In genomic region chr7:139060838-139061237, GRCh38 we compare ENCODE assay signal across 19 cellular contexts. TPM values are rescaled to one million over a fixed set of nuclear protein-coding genes. Genes with fewer than 3 reads are reported as not detected.
A peak's percentile ranks its signal among the peaks of the same experiment; 100 is the strongest.
DNase-seq lines count a peak whose midpoint lies in the region; ATAC-seq and TF ChIP-seq lines count a peak whose summit lies in the region.
"Had no signal": no experiment of that assay in that cellular context is flagged by ENCODE, and none has a peak within 500 bp of the region (broad histone marks: within the 10 kb centered on the region; RNA-seq: fewer than 3 reads in every experiment).

No MANE protein-coding gene starts in this region.

- ATAC-seq in left ventricle myocardium superior (no peak), upper lobe of left lung (ENCODE audit: low FRiP score in 2 of 2) (no peak)
- ATAC-seq: Panc1, SK-N-SH treated with all-trans-retinoic acid at 6 μM for 48 hours had no signal

- no peaks in the 10 kb centered on the region for H3K9me2 ChIP-seq in OCI-LY7 (ENCODE audit: insufficient read depth, low read length)

- CTCF ChIA-PET in OCI-LY7 (lab: Charles Lee; ENCODE audit: unreplicated experiment) = interaction anchor here (1.0 kb wide), 1 partner anchor 31 kb away, joined by 3 read pairs; no protein-coding TSS in a partner anchor

- no peak for TF ChIP-seq CTCF in right atrium auricular region (IDR thresholded peaks at IDR 0.05)
- no peak for TF ChIP-seq CTCF in upper lobe of left lung (IDR thresholded peaks at IDR 0.05)
- no peak for TF ChIP-seq CTCF in OCI-LY7 (conservative IDR thresholded peaks at IDR 0.05; ENCODE audit: low read length)

- no peak overlapping the region for H3K4me3 Mint-ChIP-seq in activated T-helper 1 cell treated with anti-CD3 and anti-CD28 coated beads, Interleukin-12 subunit alpha, Interleukin-12 subunit beta, Interleukin-2, Interleukin-4 antibody, amounts not matched to agents 30 ng/mL and 10 ng/mL and 1 ng/mL, durations not matched to agents 14 hours and 24 hours and 36 hours
- H3K4me3 Mint-ChIP-seq in immature natural killer cell = no peak overlapping the region

- H3K4me1 ChIP-seq in right atrium auricular region (no peaks in the 10 kb centered on the region), upper lobe of left lung (peaks cover 0 to 15% (median 8%) of the 10 kb centered on the region in 4 donors), OCI-LY7 (ENCODE audit: insufficient read depth, low read length, poor library complexity, severe bottlenecking) (no peaks in the 10 kb centered on the region)

- H3K27me3 Mint-ChIP-seq in activated T-helper 1 cell treated with anti-CD3 and anti-CD28 coated beads, Interleukin-12 subunit alpha, Interleukin-12 subunit beta, Interleukin-2, Interleukin-4 antibody, amounts not matched to agents 30 ng/mL and 10 ng/mL and 1 ng/mL, durations not matched to agents 14 hours and 24 hours and 36 hours (ENCODE audit: insufficient read depth) = no peaks in the 10 kb centered on the region
- peaks cover 3 to 9% (median 4%) of the 10 kb centered on the region in 3 donors for H3K27me3 Mint-ChIP-seq in immature natural killer cell (ENCODE audit: low read depth in 3 of 3)

- H3K4me2 ChIP-seq in OCI-LY7 (ENCODE audit: low read length) = no peak overlapping the region

- H3K4me3 ChIP-seq in right atrium auricular region (no peak overlapping the region), upper lobe of left lung (no peak overlapping the region), OCI-LY7 (ENCODE audit: low read depth, low read length, poor library complexity, severe bottlenecking) (no peak overlapping the region)
- H3K4me3 ChIP-seq: BLaER1 treated with 17β-estradiol and CSF1 and Interleukin-3, amounts not matched to agents 10 nM and 100 nM had no signal

- BruUV-seq in OCI-LY7 (replicated peaks; lab: Mats Ljungman, UMichigan) = no TSS peak

- no peak overlapping the region for H2AFZ ChIP-seq in OCI-LY7 (ENCODE audit: low read length)

- H3K79me2 ChIP-seq in OCI-LY7 (ENCODE audit: insufficient read depth, low read depth, low read length) = no peaks in the 10 kb centered on the region

- intact Hi-C loops in left ventricle myocardium superior (cut with micrococcal nuclease) (no loop called here), OCI-LY7 (cut with micrococcal nuclease; ENCODE audit: unreplicated experiment) (no loop called here)
- intact Hi-C loops in activated T-helper 1 cell treated with anti-CD3 and anti-CD28 coated beads, Interleukin-12 subunit alpha, Interleukin-12 subunit beta, Interleukin-2, Interleukin-4 antibody, amounts not matched to agents 30 ng/mL and 10 ng/mL and 1 ng/mL, durations not matched to agents 14 hours and 24 hours and 36 hours (cut with micrococcal nuclease) = loop anchor here (1.0 to 2.0 kb wide), 4 partner anchors 8 to 44 kb away; no protein-coding TSS in a partner anchor

- no peaks in the 10 kb centered on the region for H3K27me3 ChIP-seq in right atrium auricular region
- H3K27me3 ChIP-seq in upper lobe of left lung = no peaks in the 10 kb centered on the region
- H3K27me3 ChIP-seq: BLaER1 treated with 17β-estradiol and CSF1 and Interleukin-3, amounts not matched to agents 10 nM and 100 nM had no signal

- POLR2A ChIA-PET in OCI-LY7 (lab: Charles Lee) = interaction anchor here (0.7 to 1.7 kb wide), 5 partner anchors 10 to 318 kb away, joined by 3 to 6 read pairs (median 4); no protein-coding TSS in a partner anchor

- H3K27ac ChIP-seq in right atrium auricular region (peak overlapping the region; percentile 62 to 71), upper lobe of left lung (peak overlapping the region in 2 of 4 donors; percentile 21 to 71), OCI-LY7 (ENCODE audit: low read depth, low read length, poor library complexity, severe bottlenecking) (no peak overlapping the region)

- H3K9me3 Mint-ChIP-seq in activated T-helper 1 cell treated with anti-CD3 and anti-CD28 coated beads, Interleukin-12 subunit alpha, Interleukin-12 subunit beta, Interleukin-2, Interleukin-4 antibody, amounts not matched to agents 30 ng/mL and 10 ng/mL and 1 ng/mL, durations not matched to agents 14 hours and 24 hours and 36 hours = no peaks in the 10 kb centered on the region
- H3K9me3 Mint-ChIP-seq in immature natural killer cell = no peaks in the 10 kb centered on the region

- TF ChIP-seq EP300 in upper lobe of left lung (IDR thresholded peaks at IDR 0.05) = no peak

- H4K20me1 ChIP-seq in OCI-LY7 (ENCODE audit: insufficient read depth, low read length) = no peaks in the 10 kb centered on the region

- H3K27ac Mint-ChIP-seq in activated T-helper 1 cell treated with anti-CD3 and anti-CD28 coated beads, Interleukin-12 subunit alpha, Interleukin-12 subunit beta, Interleukin-2, Interleukin-4 antibody, amounts not matched to agents 30 ng/mL and 10 ng/mL and 1 ng/mL, durations not matched to agents 14 hours and 24 hours and 36 hours = peak overlapping the region; percentile 74
- peak overlapping the region; percentile 52 to 88 (median 75) for H3K27ac Mint-ChIP-seq in immature natural killer cell

- TF ChIP-seq POLR2A in upper lobe of left lung (IDR thresholded peaks at IDR 0.05) = no peak

- H3K4me1 Mint-ChIP-seq in activated T-helper 1 cell treated with anti-CD3 and anti-CD28 coated beads, Interleukin-12 subunit alpha, Interleukin-12 subunit beta, Interleukin-2, Interleukin-4 antibody, amounts not matched to agents 30 ng/mL and 10 ng/mL and 1 ng/mL, durations not matched to agents 14 hours and 24 hours and 36 hours (ENCODE audit: low read depth) = peaks cover 64% of the 10 kb centered on the region
- peaks cover 27 to 63% of the 10 kb centered on the region in 2 donors for H3K4me1 Mint-ChIP-seq in immature natural killer cell

- WGBS in upper lobe of left lung, 2 donors = 78 to 79% methylated on average over 4 of the region's 4 CpGs

- peaks cover 64% of the 10 kb centered on the region for H3K36me3 Mint-ChIP-seq in activated T-helper 1 cell treated with anti-CD3 and anti-CD28 coated beads, Interleukin-12 subunit alpha, Interleukin-12 subunit beta, Interleukin-2, Interleukin-4 antibody, amounts not matched to agents 30 ng/mL and 10 ng/mL and 1 ng/mL, durations not matched to agents 14 hours and 24 hours and 36 hours (ENCODE audit: low read depth)
- H3K36me3 Mint-ChIP-seq in immature natural killer cell = peaks cover 21 to 66% (median 30%) of the 10 kb centered on the region in 3 donors

- peaks cover 23% of the 10 kb centered on the region for H3K36me3 ChIP-seq in right atrium auricular region
- peaks cover 10 to 92% (median 60%) of the 10 kb centered on the region in 4 donors for H3K36me3 ChIP-seq in upper lobe of left lung
- peaks cover 92% of the 10 kb centered on the region for H3K36me3 ChIP-seq in OCI-LY7 (ENCODE audit: insufficient read depth, low read length)

- H3K9me3 ChIP-seq in right atrium auricular region (no peaks in the 10 kb centered on the region), upper lobe of left lung (no peaks in the 10 kb centered on the region), OCI-LY7 (ENCODE audit: low read length) (no peaks in the 10 kb centered on the region)
- H3K9me3 ChIP-seq: BLaER1 treated with 17β-estradiol and CSF1 and Interleukin-3, amounts not matched to agents 10 nM and 100 nM had no signal

- DNase-seq in right atrium auricular region (ENCODE audit: low spot score) = no peak
- no peak for DNase-seq in left ventricle myocardium superior
- no peak for DNase-seq in activated T-helper 1 cell treated with anti-CD3 and anti-CD28 coated beads, Interleukin-12 subunit alpha, Interleukin-12 subunit beta, Interleukin-2, Interleukin-4 antibody, amounts not matched to agents 30 ng/mL and 10 ng/mL and 1 ng/mL, durations not matched to agents 14 hours and 24 hours and 36 hours (ENCODE audit: low spot score)
- DNase-seq in immature natural killer cell = no peak
- no peak for DNase-seq in upper lobe of left lung
- no peak for DNase-seq in cortex of kidney (lab: John Stamatoyannopoulos, UW)
- DNase-seq in LoVo (ENCODE audit: low spot score) = no peak
- DNase-seq in OCI-LY7 (ENCODE audit: low spot score) = no peak
- DNase-seq: aorta, DMS79 treated with DMSO at 0.1 percent for 48 hours, kidney, NCI-H1048, NCI-H2171, NCI-H748 treated with DMSO at 0.1 percent for 48 hours, posterior cingulate gyrus, substantia nigra had no signal

RNA-seq across cellular contexts. Expression of gene ZC3HAV1L, which starts 25.0 kb away (rescaled TPM):
- total RNA-seq in right atrium auricular region (1 to 10 TPM; 7.3 to 9.4 TPM), left ventricle myocardium superior (3.1 TPM), upper lobe of left lung (10 to 100 TPM in 2 of 6 donors, 1 to 10 TPM in 4; 3.4 to 12.6 (median 8.3) TPM), OCI-LY7 (2022) (not detected in 2 replicates)
- total RNA-seq in activated T-helper 1 cell treated with anti-CD3 and anti-CD28 coated beads, Interleukin-12 subunit alpha, Interleukin-12 subunit beta, Interleukin-2, Interleukin-4 antibody, amounts not matched to agents 30 ng/mL and 10 ng/mL and 1 ng/mL, durations not matched to agents 14 hours and 24 hours and 36 hours = 29.6 and 31.5 TPM in 2 replicates
- polyA plus RNA-seq in immature natural killer cell = under 1 TPM in 2 of 3 donors, not detected in 1; 0.21 to 0.40 TPM
- not detected in 2 replicates for total RNA-seq in OCI-LY7 (2014; rRNA removed; shearing (Covaris generic))

RNA-seq across cellular contexts. Expression of gene ZC3HAV1, which starts 48.7 kb away (rescaled TPM):
- total RNA-seq in right atrium auricular region (10 to 100 TPM in 1 of 2 donors, 1 to 10 TPM in 1; 8.0 to 15.2 TPM), left ventricle myocardium superior (7.1 TPM), upper lobe of left lung (10 to 100 TPM; 30.2 to 47.6 (median 33.5) TPM), OCI-LY7 (2022) (47.6 and 52.4 TPM in 2 replicates)
- total RNA-seq in activated T-helper 1 cell treated with anti-CD3 and anti-CD28 coated beads, Interleukin-12 subunit alpha, Interleukin-12 subunit beta, Interleukin-2, Interleukin-4 antibody, amounts not matched to agents 30 ng/mL and 10 ng/mL and 1 ng/mL, durations not matched to agents 14 hours and 24 hours and 36 hours = 89.7 and 90.0 TPM in 2 replicates
- 100 to 1,000 TPM in 1 of 3 donors, 10 to 100 TPM in 2; 69.4 to 121 (median 74.5) TPM for polyA plus RNA-seq in immature natural killer cell
- total RNA-seq in OCI-LY7 (2014; rRNA removed; shearing (Covaris generic)) = 44.2 and 47.4 TPM in 2 replicates
